In genomic region chr2:144407262-144407661, GRCh38 we compare ENCODE assay signal across 27 cellular contexts.
"Had no signal": no experiment of that assay in that cellular context is flagged by ENCODE, and none has a peak within 500 bp of the region (broad histone marks: within the 10 kb centered on the region; RNA-seq: fewer than 3 reads in every experiment).

No MANE protein-coding gene starts in this region.

- FAIRE-seq: colon, islet of Langerhans had no signal

- H3K27ac ChIP-seq: epithelial cell of prostate, foreskin keratinocyte, gastroesophageal sphincter, hepatocyte, left lung, prostate gland, sigmoid colon, transverse colon, upper lobe of right lung, uterus had no signal

- H2AFZ ChIP-seq: hepatocyte had no signal

- DNase-seq: effector CD8-positive, alpha-beta T cell; endodermal cell; foreskin keratinocyte; heart left ventricle; left cardiac atrium; left lung; mesenchymal stem cell; mucosa of descending colon; naive B cell; nephron progenitor cell; nucleus accumbens; sigmoid colon; spleen; stimulated activated CD4-positive, alpha-beta T cell treated with anti-CD3 and anti-CD28 coated beads, Interleukin-4, amount 100 ng/mL, for 4 hours; stimulated activated naive CD8-positive, alpha-beta T cell treated with anti-CD3 and anti-CD28 coated beads, Interleukin-15, Interleukin-2, amounts not matched to agents 100 U/mL and 50 U/mL, for 24 hours; transverse colon; upper lobe of right lung; uterus had no signal

- H3K4me2 ChIP-seq: hepatocyte had no signal

- H3K4me3 ChIP-seq: gastroesophageal sphincter, heart left ventricle, hepatocyte, left lung, mucosa of descending colon, prostate gland, right atrium auricular region, sigmoid colon, spleen, transverse colon, upper lobe of right lung, uterus had no signal

- H3K4me1 ChIP-seq: foreskin keratinocyte, prostate gland, uterus had no signal

- H3K9me3 ChIP-seq: gastroesophageal sphincter, heart left ventricle, left lung, mucosa of descending colon, prostate gland, right atrium auricular region, sigmoid colon, spleen, transverse colon, upper lobe of right lung, uterus had no signal

- H3K36me3 ChIP-seq: gastroesophageal sphincter, prostate gland, sigmoid colon, transverse colon, uterus had no signal

- ATAC-seq: esophagus mucosa; foreskin keratinocyte; gastroesophageal sphincter; heart left ventricle; left cardiac atrium; left lung; mucosa of descending colon; stimulated activated memory B cell treated with anti-CD40 and anti-IgM and Interleukin-4, amounts not matched to agents 10 μg/mL and 1 μg/mL and 100 μg/mL, for 72 hours; stimulated activated naive CD8-positive, alpha-beta T cell treated with anti-CD3 and anti-CD28 coated beads, Interleukin-15, Interleukin-2, amounts not matched to agents 100 U/mL and 50 U/mL, for 24 hours; upper lobe of right lung had no signal

- H3K27me3 ChIP-seq: gastroesophageal sphincter, heart left ventricle, hepatocyte, left lung, right atrium auricular region, sigmoid colon, spleen, transverse colon, upper lobe of right lung, uterus had no signal
